13 cellular contexts compared by ENCODE assay signal in genomic region chr12:52650520-52651081, GRCh38. TPM values are rescaled to one million over a fixed set of nuclear protein-coding genes. Genes with fewer than 3 reads are reported as not detected.
DNase-seq lines count a peak whose midpoint lies in the region; ATAC-seq and TF ChIP-seq lines count a peak whose summit lies in the region.
"Had no signal": no experiment of that assay in that cellular context is flagged by ENCODE, and none has a peak within 500 bp of the region (broad histone marks: within the 10 kb centered on the region; RNA-seq: fewer than 3 reads in every experiment).

No MANE protein-coding gene starts in this region.

- H3K27ac Mint-ChIP-seq in endothelial cell (ENCODE audit: unreplicated experiment) = peak overlapping the region; percentile 72
- H3K27ac Mint-ChIP-seq: progenitor cell of endocrine pancreas had no signal

- H3K9me3 ChIP-seq in smooth muscle cell (replicated peaks; ENCODE audit: low read depth) = no peaks in the 10 kb centered on the region
- H3K9me3 ChIP-seq: body of pancreas had no signal

- no peak overlapping the region for H3K4me3 Mint-ChIP-seq in endothelial cell (ENCODE audit: unreplicated experiment)

- H3K4me1 ChIP-seq in smooth muscle cell (ENCODE audit: low read depth) = peaks cover 3% of the 10 kb centered on the region

- WGBS in smooth muscle cell (ENCODE audit: low lambda C conversion rate) = 74% methylated on average over 12 of the region's 12 CpGs

- no peaks in the 10 kb centered on the region for H3K36me3 Mint-ChIP-seq in endothelial cell (ENCODE audit: low read depth, unreplicated experiment)

- no peak overlapping the region for H2AFZ ChIP-seq in smooth muscle cell (ENCODE audit: low read depth)

- no peak overlapping the region for H3K27ac ChIP-seq in smooth muscle cell (ENCODE audit: low read depth)
- H3K27ac ChIP-seq: body of pancreas had no signal

- peaks cover 2% of the 10 kb centered on the region for H3K27me3 Mint-ChIP-seq in endothelial cell (ENCODE audit: unreplicated experiment)

- no peak overlapping the region for H3K9ac ChIP-seq in smooth muscle cell (ENCODE audit: low read depth)

- H3K4me2 ChIP-seq in smooth muscle cell = peak overlapping the region; percentile 2

- H3K4me1 Mint-ChIP-seq in endothelial cell (ENCODE audit: unreplicated experiment) = peaks cover 17% of the 10 kb centered on the region

- H3K4me3 ChIP-seq in LNCaP clone FGC (ENCODE audit: low read depth, low read length) (peak overlapping the region; percentile 5; the same call in 1 of the 2 replicates), smooth muscle cell (no peak overlapping the region)
- H3K4me3 ChIP-seq: body of pancreas had no signal

- H3K27me3 ChIP-seq in smooth muscle cell (ENCODE audit: low read depth) = peaks cover 48% of the 10 kb centered on the region
- H3K27me3 ChIP-seq: body of pancreas had no signal

- no peaks in the 10 kb centered on the region for H3K9me3 Mint-ChIP-seq in endothelial cell (ENCODE audit: unreplicated experiment)

- H3K79me2 ChIP-seq in smooth muscle cell (ENCODE audit: low read depth) = no peaks in the 10 kb centered on the region

- H3K36me3 ChIP-seq in smooth muscle cell (ENCODE audit: low read depth) = no peaks in the 10 kb centered on the region

- H3F3A ChIP-seq in smooth muscle cell (ENCODE audit: low read depth) = no peaks in the 10 kb centered on the region

- TF ChIP-seq CTCF in LNCaP clone FGC (IDR thresholded peaks at IDR 0.05; ENCODE audit: control insufficient read depth, extremely low read depth, insufficient read depth) (no peak), endothelial cell (IDR thresholded peaks at IDR 0.05; ENCODE audit: unreplicated experiment) (no peak), smooth muscle cell (IDR thresholded peaks at IDR 0.05; ENCODE audit: borderline replicate concordance, insufficient read depth, poor library complexity, severe bottlenecking) (no peak)

- no peak for ATAC-seq in GM21423 (IDR thresholded peaks at IDR 0.05; ENCODE audit: unreplicated experiment)
- ATAC-seq: body of pancreas, HCT116 had no signal

- peak; percentile 98 for DNase-seq in LNCaP clone FGC (ENCODE audit: low read depth)
- no peak for DNase-seq in endothelial cell (ENCODE audit: low spot score)
- no peak for DNase-seq in smooth muscle cell (lab: John Stamatoyannopoulos, UW; ENCODE audit: unreplicated experiment)
- DNase-seq in COLO829 (ENCODE audit: low spot score) = no peak
- no peak for DNase-seq in mesenteric fat pad (ENCODE audit: low spot score)
- DNase-seq: activated T-cell treated with anti-CD3 and anti-CD28 coated beads, Interleukin-2, amount 50 U/mL, for 1 hour; body of pancreas; NCI-H1092 had no signal

- H4K20me1 ChIP-seq in smooth muscle cell (ENCODE audit: low read depth) = no peaks in the 10 kb centered on the region

RNA-seq across cellular contexts. Expression of gene KRT2, which starts 1.4 kb away (rescaled TPM):
- total RNA-seq in endothelial cell (ENCODE audit: unreplicated experiment) (not detected), smooth muscle cell (not detected in 2 replicates), mesenteric fat pad (not detected)
- not detected in 2 replicates for polyA plus RNA-seq in smooth muscle cell
- total RNA-seq: body of pancreas, epithelial cell of proximal tubule, OCI-LY7, progenitor cell of endocrine pancreas had no signal

RNA-seq across cellular contexts. Expression of gene KRT1, which starts 29.6 kb away (rescaled TPM):
- total RNA-seq in endothelial cell (ENCODE audit: unreplicated experiment) (not detected), smooth muscle cell (11.1 and 13.5 TPM in 2 replicates), mesenteric fat pad (not detected)
- polyA plus RNA-seq in smooth muscle cell = 3.1 and 5.6 TPM in 2 replicates
- total RNA-seq: body of pancreas, epithelial cell of proximal tubule, OCI-LY7, progenitor cell of endocrine pancreas had no signal

RNA-seq across cellular contexts. Expression of gene KRT73, which starts 32.2 kb away (rescaled TPM):
- 0.77 TPM for total RNA-seq in endothelial cell (ENCODE audit: unreplicated experiment)
- not detected in 2 replicates for total RNA-seq in smooth muscle cell
- polyA plus RNA-seq in smooth muscle cell = not detected in 2 replicates
- not detected for total RNA-seq in mesenteric fat pad
- total RNA-seq: epithelial cell of proximal tubule, OCI-LY7, progenitor cell of endocrine pancreas had no signal

RNA-seq across cellular contexts. Expression of gene KRT72, which starts 49.3 kb away (rescaled TPM):
- total RNA-seq in endothelial cell (ENCODE audit: unreplicated experiment) (0.28 TPM), smooth muscle cell (not detected in 2 replicates), mesenteric fat pad (not detected)
- not detected in 2 replicates for polyA plus RNA-seq in smooth muscle cell
- total RNA-seq: body of pancreas, epithelial cell of proximal tubule, OCI-LY7, progenitor cell of endocrine pancreas had no signal

RNA-seq across cellular contexts. Expression of gene KRT77, which starts 52.7 kb away (rescaled TPM):
- total RNA-seq in endothelial cell (ENCODE audit: unreplicated experiment) (not detected), smooth muscle cell (3.8 TPM in 1 of 2 replicates, not detected in the other), mesenteric fat pad (not detected)
- not detected in 2 replicates for polyA plus RNA-seq in smooth muscle cell
- total RNA-seq: body of pancreas, epithelial cell of proximal tubule, OCI-LY7, progenitor cell of endocrine pancreas had no signal
